ENCODE assay signal across 14 cellular contexts in genomic region chr1:23593042-23593521, GRCh38. TPM values are rescaled to one million over a fixed set of nuclear protein-coding genes. Genes with fewer than 3 reads are reported as not detected.
DNase-seq lines count a peak whose midpoint lies in the region; ATAC-seq lines count a peak whose summit lies in the region.
"Had no signal": no experiment of that assay in that cellular context is flagged by ENCODE, and none has a peak within 500 bp of the region (broad histone marks: within the 10 kb centered on the region; RNA-seq: fewer than 3 reads in every experiment).

No MANE protein-coding gene starts in this region.

- H3F3A ChIP-seq in GM23248 (ENCODE audit: insufficient read depth): 0 out of 2 replicates have a peak, but pooled peaks cover 5% of the 10 kb centered on the region

- H3K36me3 Mint-ChIP-seq in T-cell (no peaks in the 10 kb centered on the region), memory B cell (no peaks in the 10 kb centered on the region)

- H3K36me3 ChIP-seq in BLaER1 (no peaks in the 10 kb centered on the region), GM23248 (ENCODE audit: low read depth) (no peaks in the 10 kb centered on the region)
- H3K36me3 ChIP-seq: gastroesophageal sphincter, tibial artery had no signal

- 78 to 79% methylated on average over 5 of the region's 5 CpGs for WGBS in GM23248 (ENCODE audit: low coverage in 1 of 2, low lambda C conversion rate in 2 of 2, missing lambda C conversion rate in 2 of 2), 2 experiments

- no peak for DNase-seq in GM23248
- DNase-seq in T-cell: no peak
- DNase-seq in memory B cell (ENCODE audit: low spot score in 2 of 2): no peak
- no peak for DNase-seq in central memory CD4-positive, alpha-beta T cell
- DNase-seq in NCI-H1092 treated with DMSO at 0.1 percent for 48 hours (lab: John Stamatoyannopoulos, UW): no peak
- DNase-seq: activated CD4-positive, CD25-positive, alpha-beta regulatory T cell; caudate nucleus; stimulated activated CD4-positive, alpha-beta T cell treated with anti-CD3 and anti-CD28 coated beads, Interleukin-1b, Interleukin-23, amount 100 ng/mL, for 48 hours; tibial artery had no signal

- no peaks in the 10 kb centered on the region for H3K9me3 ChIP-seq in BLaER1
- H3K9me3 ChIP-seq in GM23248 (ENCODE audit: low read depth): no peaks in the 10 kb centered on the region
- H3K9me3 ChIP-seq: Caco-2, gastroesophageal sphincter, tibial artery had no signal

- H3K27me3 ChIP-seq in BLaER1: no peaks in the 10 kb centered on the region
- H3K27me3 ChIP-seq in GM23248 (replicated peaks; ENCODE audit: insufficient read depth): no peaks in the 10 kb centered on the region
- H3K27me3 ChIP-seq: gastroesophageal sphincter, tibial artery had no signal

- H3K4me2 ChIP-seq in BLaER1: peak overlapping the region; percentile 84
- no peak overlapping the region for H3K4me2 ChIP-seq in GM23248 (ENCODE audit: unreplicated experiment)

- H3K27ac ChIP-seq in BLaER1 (peak overlapping the region; percentile 95), GM23248 (no peak overlapping the region)
- H3K27ac ChIP-seq: gastroesophageal sphincter, tibial artery had no signal

- H3K27me3 Mint-ChIP-seq in T-cell: no peaks in the 10 kb centered on the region
- no peaks in the 10 kb centered on the region for H3K27me3 Mint-ChIP-seq in memory B cell

- H3K79me2 ChIP-seq in GM23248 (ENCODE audit: insufficient read depth): no peaks in the 10 kb centered on the region

- no peaks in the 10 kb centered on the region for H3K9me2 ChIP-seq in GM23248 (ENCODE audit: insufficient read depth)

- no peaks in the 10 kb centered on the region for H4K20me1 ChIP-seq in BLaER1
- H4K20me1 ChIP-seq in GM23248 (ENCODE audit: insufficient read depth): no peaks in the 10 kb centered on the region

- H3K4me3 ChIP-seq in BLaER1 (0 out of 2 replicates have a peak overlapping the region, but pooled peaks have one; percentile 37), GM23248 (no peak overlapping the region)
- H3K4me3 ChIP-seq: gastroesophageal sphincter, tibial artery had no signal

- peak overlapping the region in 1 of 3 donors; percentile 64 for H3K4me3 Mint-ChIP-seq in T-cell
- peak overlapping the region; percentile 68 for H3K4me3 Mint-ChIP-seq in memory B cell

- H3K9ac ChIP-seq in BLaER1 (peak overlapping the region; percentile 75), GM23248 (peak overlapping the region; percentile 33; the same call in 1 of the 2 replicates)

- peak overlapping the region; percentile 70; the same call in 1 of the 2 replicates for H2AFZ ChIP-seq in GM23248

- H3K4me1 ChIP-seq in BLaER1 (peaks cover 100% of the 10 kb centered on the region), GM23248 (ENCODE audit: insufficient read depth) (peaks cover 15% of the 10 kb centered on the region)

- H3K9me3 Mint-ChIP-seq in T-cell: no peaks in the 10 kb centered on the region
- H3K9me3 Mint-ChIP-seq in memory B cell: no peaks in the 10 kb centered on the region

- peaks cover 75 to 90% (median 80%) of the 10 kb centered on the region in 3 donors for H3K4me1 Mint-ChIP-seq in T-cell
- H3K4me1 Mint-ChIP-seq in memory B cell: peaks cover 85% of the 10 kb centered on the region

- H3K27ac Mint-ChIP-seq in T-cell: peak overlapping the region; percentile 86 to 87
- peak overlapping the region; percentile 100 for H3K27ac Mint-ChIP-seq in memory B cell

- ATAC-seq in T-cell (replicated peaks in 1 of 4): no peak
- ATAC-seq in memory B cell (ENCODE audit: low read depth): no peak
- no peak for ATAC-seq in GM21786 (IDR thresholded peaks at IDR 0.05; ENCODE audit: unreplicated experiment)
- ATAC-seq in HG03442 (IDR thresholded peaks at IDR 0.05; ENCODE audit: unreplicated experiment): no peak
- ATAC-seq: gastroesophageal sphincter had no signal

- POLR2A ChIA-PET in T-cell (lab: Charles Lee): interaction anchor here in 1 of 2 donors (0.6 kb wide), 1 partner anchor 32 kb away, joined by 3 read pairs; no protein-coding TSS in a partner anchor

- in situ Hi-C loops in GM23248 (cut with MboI): no loop called here

- CTCF ChIA-PET in T-cell (lab: Charles Lee): interaction anchor here in 1 of 2 donors (1.7 kb wide), 1 partner anchor 45 kb away, joined by 4 read pairs; no protein-coding TSS in a partner anchor

RNA-seq across cellular contexts. Expression of gene ID3, which starts 33.8 kb away (rescaled TPM):
- total RNA-seq in GM23248 (2014; rRNA removed; shearing (Covaris generic)): 332 and 376 TPM in 2 replicates
- polyA plus RNA-seq in GM23248 (2016; fragmentation: Nextera tagmentation; extraction: Ambion mirVana): 680 and 684 TPM in 2 replicates
- total RNA-seq in T-cell: 10 to 100 TPM; 20.7 to 99.7 (median 81.3) TPM
